In the genomic region with DNA sequence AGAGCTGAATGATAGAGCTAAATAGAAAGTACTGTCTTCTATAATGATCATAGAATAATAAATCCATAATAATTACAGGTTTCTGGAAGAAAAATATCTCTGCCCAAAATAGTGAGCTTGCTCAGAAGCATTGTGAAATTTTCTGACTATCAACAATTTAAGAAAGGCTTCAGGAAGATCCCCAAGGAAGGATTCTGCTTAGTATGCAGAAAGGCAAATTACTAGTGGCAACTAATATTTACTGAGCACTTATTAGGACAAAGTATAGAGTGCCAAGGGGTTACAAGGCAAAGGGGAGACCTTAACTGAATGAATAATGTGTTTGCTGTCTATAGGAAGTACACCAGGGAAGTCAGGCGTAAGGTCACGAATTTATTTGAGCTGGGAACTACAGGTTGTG, we compare ENCODE assay signal across 6 cellular contexts.
"Had no signal": no experiment of that assay in that cellular context is flagged by ENCODE, and none has a peak within 500 bp of the region (broad histone marks: within the 10 kb centered on the region; RNA-seq: fewer than 3 reads in every experiment).

No MANE protein-coding gene starts in this region.

- DNase-seq: KBM-7, KG1 had no signal

- H3K27ac ChIP-seq: HL-60, KMS-11 had no signal

- FAIRE-seq: HTR-8/SVneo, K562 had no signal

- H3K4me2 ChIP-seq: KMS-11 had no signal

- H3K4me3 ChIP-seq: K562 had no signal

- ATAC-seq: K562 had no signal

- H3K9ac ChIP-seq: KMS-11 had no signal
